ENCODE assay signal across 10 cellular contexts in genomic region chr6:10410214-10410873, GRCh38. TPM values are rescaled to one million over a fixed set of nuclear protein-coding genes. Genes with fewer than 3 reads are reported as not detected.
A peak's percentile ranks its signal among the peaks of the same experiment; 100 is the strongest.
DNase-seq lines count a peak whose midpoint lies in the region; ATAC-seq and TF ChIP-seq lines count a peak whose summit lies in the region.
"Had no signal": no experiment of that assay in that cellular context is flagged by ENCODE, and none has a peak within 500 bp of the region (broad histone marks: within the 10 kb centered on the region; RNA-seq: fewer than 3 reads in every experiment).

No MANE protein-coding gene starts in this region.

- H3K36me3 Mint-ChIP-seq in central memory CD8-positive, alpha-beta T cell (ENCODE audit: insufficient read depth): peaks cover 31% of the 10 kb centered on the region
- H3K36me3 Mint-ChIP-seq in nephron progenitor cell (ENCODE audit: low read depth): no peaks in the 10 kb centered on the region

- H3K27ac ChIP-seq in upper lobe of left lung: no peak overlapping the region

- ATAC-seq in central memory CD8-positive, alpha-beta T cell (replicated peaks; ENCODE audit: extremely low read depth, poor library complexity, severe bottlenecking): no peak
- ATAC-seq in GM21515 (IDR thresholded peaks at IDR 0.05; ENCODE audit: unreplicated experiment) (no peak), upper lobe of left lung (ENCODE audit: low FRiP score in 2 of 2) (no peak)

- H3K9me3 Mint-ChIP-seq in central memory CD8-positive, alpha-beta T cell: peaks cover 8% of the 10 kb centered on the region
- H3K9me3 Mint-ChIP-seq in nephron progenitor cell: peaks cover 15% of the 10 kb centered on the region

- DNase-seq in COLO668 (lab: John Stamatoyannopoulos, UW; ENCODE audit: unreplicated experiment) (peak; percentile 42), NB4 (ENCODE audit: low read depth) (peak; percentile 44), nephron progenitor cell (peak; percentile 20), upper lobe of left lung (no peak)
- no peak for DNase-seq in central memory CD8-positive, alpha-beta T cell (ENCODE audit: low spot score in 2 of 2)
- no peak for DNase-seq in stimulated activated CD4-positive, alpha-beta T cell treated with anti-CD3 and anti-CD28 coated beads, Interleukin-4, amount 100 ng/mL, for 4 hours
- no peak for DNase-seq in stimulated activated CD4-positive, alpha-beta T cell treated with anti-CD3 and anti-CD28 coated beads, Interleukin-4, amount 100 ng/mL, for 24 hours
- DNase-seq: hippocampal formation; stimulated activated CD8-positive, alpha-beta memory T cell treated with anti-CD3 and anti-CD28 coated beads, Interleukin-4, amount 100 ng/mL, for 48 hours had no signal

- peaks cover 45% of the 10 kb centered on the region for H3K4me1 Mint-ChIP-seq in central memory CD8-positive, alpha-beta T cell
- peaks cover 37% of the 10 kb centered on the region for H3K4me1 Mint-ChIP-seq in nephron progenitor cell

- peaks cover 0 to under 1% (median 0%) of the 10 kb centered on the region in 4 donors for H3K9me3 ChIP-seq in upper lobe of left lung

- H3K27me3 Mint-ChIP-seq in central memory CD8-positive, alpha-beta T cell: peaks cover 84% of the 10 kb centered on the region
- H3K27me3 Mint-ChIP-seq in nephron progenitor cell (ENCODE audit: low read depth, poor library complexity): peaks cover 100% of the 10 kb centered on the region

- peaks cover 3 to 63% (median 43%) of the 10 kb centered on the region in 4 donors for H3K27me3 ChIP-seq in upper lobe of left lung

- peak overlapping the region; percentile 89 for H3K4me3 Mint-ChIP-seq in central memory CD8-positive, alpha-beta T cell
- peak overlapping the region; percentile 22 for H3K4me3 Mint-ChIP-seq in nephron progenitor cell

- TF ChIP-seq POLR2A in NB4 (IDR thresholded peaks at IDR 0.05; ENCODE audit: extremely low read depth, insufficient read length): no peak
- no peak for TF ChIP-seq POLR2A in upper lobe of left lung (IDR thresholded peaks at IDR 0.05)

- H3K27ac Mint-ChIP-seq in central memory CD8-positive, alpha-beta T cell (ENCODE audit: low read depth): peak overlapping the region; percentile 66
- H3K27ac Mint-ChIP-seq in nephron progenitor cell: no peak overlapping the region

- H3K4me1 ChIP-seq in upper lobe of left lung: peaks cover 36 to 50% (median 40%) of the 10 kb centered on the region in 4 donors

- no peaks in the 10 kb centered on the region for H3K36me3 ChIP-seq in upper lobe of left lung

- WGBS in upper lobe of left lung, 2 donors: 7 to 9% methylated on average over 29 to 30 of the region's 30 CpGs

- TF ChIP-seq EP300 in upper lobe of left lung (IDR thresholded peaks at IDR 0.05): no peak

- H3K4me3 ChIP-seq in NB4 (ENCODE audit: low read depth, low read length) (peak overlapping the region; percentile 91), upper lobe of left lung (no peak overlapping the region)

- TF ChIP-seq CTCF in NB4 (IDR thresholded peaks at IDR 0.05; ENCODE audit: low read depth, low read length): no peak
- TF ChIP-seq CTCF in nephron progenitor cell (IDR thresholded peaks at IDR 0.05): no peak
- no peak for TF ChIP-seq CTCF in upper lobe of left lung (IDR thresholded peaks at IDR 0.05)

RNA-seq across cellular contexts. Expression of gene TFAP2A, which starts 4.5 kb away (rescaled TPM):
- 1 to 10 TPM in 4 of 6 donors, under 1 TPM in 1, not detected in 1; 0.69 to 7.8 (median 1.1) TPM for total RNA-seq in upper lobe of left lung

Comparison
In these comparisons a context has a peak if more than half of its experiments do, and no peak if none do; other contexts are left out.
1. DNase-seq: peak in COLO668 (single experiment), NB4 (single experiment) and nephron progenitor cell (single experiment); none in central memory CD8-positive, alpha-beta T cell (0 of 2), upper lobe of left lung (0 of 2), stimulated activated CD4-positive, alpha-beta T cell treated with anti-CD3 and anti-CD28 coated beads, Interleukin-4, amount 100 ng/mL, for 4 hours (0 of 2) and stimulated activated CD4-positive, alpha-beta T cell treated with anti-CD3 and anti-CD28 coated beads, Interleukin-4, amount 100 ng/mL, for 24 hours (single experiment).